2 cellular contexts compared by ENCODE assay signal in the genomic region with DNA sequence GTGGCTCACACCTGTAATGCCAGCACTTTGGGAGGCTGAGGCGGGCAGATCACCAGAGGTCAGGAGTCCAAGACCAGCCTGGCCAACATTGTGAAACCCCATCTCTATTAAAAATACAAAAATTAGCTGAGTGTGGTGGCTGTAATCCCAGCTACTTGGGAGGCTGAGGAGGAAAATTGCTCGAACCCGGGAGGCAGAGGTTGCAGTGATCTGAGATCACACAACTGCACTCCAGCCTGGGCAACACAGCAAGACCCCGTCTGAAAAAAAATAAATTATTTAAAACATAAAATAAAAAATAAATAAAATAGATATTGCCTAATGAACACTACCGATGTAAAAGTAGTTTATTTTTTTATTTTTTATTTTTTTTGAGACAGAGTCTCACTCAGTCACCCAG.
A peak's percentile ranks its signal among the peaks of the same experiment; 100 is the strongest.
DNase-seq lines count a peak whose midpoint lies in the region; ATAC-seq, FAIRE-seq and TF ChIP-seq lines count a peak whose summit lies in the region.
"Not testable (repeated sequence)": the region's sequence is repeated elsewhere in the genome, so short reads cannot be mapped to it uniquely, and the experiment has no call there.

No MANE protein-coding gene starts in this region.

- not testable (repeated sequence) for H3K27ac ChIP-seq in HEK293 (ENCODE audit: extremely low read depth, low read depth, low read length); K562 (ENCODE audit: extremely low read depth, low read depth, low read length)

- not testable (repeated sequence) for H2AFZ ChIP-seq in K562 (ENCODE audit: low read depth, low read length)

- ATAC-seq in K562: not testable (repeated sequence)

- not testable (repeated sequence) for H3K27me3 ChIP-seq in K562 (ENCODE audit: control insufficient read depth in 2 of 2, insufficient read depth in 2 of 2, low read length in 2 of 2)

- H3K9ac ChIP-seq in K562 (ENCODE audit: insufficient read depth in 1 of 2, low read depth in 2 of 2, low read length in 2 of 2): not testable (repeated sequence)

- not testable (repeated sequence) for H3K9me3 ChIP-seq in HEK293 (ENCODE audit: control insufficient read depth, insufficient read depth, low read depth, low read length); K562 (replicated peaks; ENCODE audit: control insufficient read depth, insufficient read depth, low read depth, low read length)

- H3K36me3 ChIP-seq in HEK293 (ENCODE audit: control insufficient read depth in 2 of 2, insufficient read depth in 1 of 2, low read length in 2 of 2) (peaks cover 11 to 13% of the 10 kb centered on the region in 2 experiments), K562 (ENCODE audit: control insufficient read depth, insufficient read depth, low read length) (peaks cover 41% of the 10 kb centered on the region)

- H3K4me3 ChIP-seq in HEK293 (ENCODE audit: low read depth, low read length); K562: not testable (repeated sequence)

- FAIRE-seq in K562 (lab: Jason Lieb, UNC): not testable (repeated sequence)

- not testable (repeated sequence) for TF ChIP-seq EP300 in K562 (IDR thresholded peaks at IDR 0.05; ENCODE audit: low read length)

- H3K4me2 ChIP-seq in K562 (ENCODE audit: insufficient read depth, low read length): not testable (repeated sequence)

- intact Hi-C loops in K562 (cut with micrococcal nuclease): not testable (repeated sequence)

- TF ChIP-seq CTCF in HEK293 (tag by site-specific recombination; IDR thresholded peaks at IDR 0.05); K562 (IDR thresholded peaks at IDR 0.05 in 2 of 3, conservative IDR thresholded peaks at IDR 0.05 in 1 of 3; ENCODE audit: insufficient read depth in 2 of 3, low read depth in 1 of 3, low read length in 3 of 3): not testable (repeated sequence)

- in situ Hi-C loops in K562 (cut with MboI): not testable (repeated sequence)

- not testable (repeated sequence) for H3K4me1 ChIP-seq in HEK293 (ENCODE audit: control insufficient read depth, insufficient read depth, low read length); K562 (replicated peaks in 1 of 2; ENCODE audit: control insufficient read depth in 2 of 2, insufficient read depth in 2 of 2, low read length in 2 of 2)

- not testable (repeated sequence) for DNase-seq in K562 (ENCODE audit: extremely low read depth in 1 of 4, low spot score in 3 of 4)

- not testable (repeated sequence) for TF ChIP-seq POLR2A in K562 (conservative IDR thresholded peaks at IDR 0.05)

- not testable (repeated sequence) for H4K20me1 ChIP-seq in K562 (replicated peaks; ENCODE audit: control insufficient read depth, insufficient read depth, low read length)

- 96% methylated on average over 5 of the region's 5 CpGs for WGBS in K562 (ENCODE audit: insufficient coverage, low coverage, missing lambda C conversion rate)

- not testable (repeated sequence) for TF ChIP-seq RAD21 in K562 (CRISPR knock-in tag; conservative IDR thresholded peaks at IDR 0.05 in 1 of 2, IDR thresholded peaks at IDR 0.05 in 1 of 2)

- POLR2A ChIA-PET in HEK293 (lab: Yijun Ruan, JAX); K562 (lab: Yijun Ruan, JAX): not testable (repeated sequence)

- CTCF ChIA-PET in HEK293 (lab: Yijun Ruan, JAX); K562 (lab: Yijun Ruan, JAX; ENCODE audit: low intra/inter-chr PET ratio): not testable (repeated sequence)

- not testable (repeated sequence) for H3K79me2 ChIP-seq in K562 (ENCODE audit: control insufficient read depth, insufficient read depth, low read length)

- H3K9me1 ChIP-seq in K562 (ENCODE audit: control insufficient read depth, insufficient read depth, low read length): not testable (repeated sequence)

- BruUV-seq in K562 (replicated peaks; lab: Mats Ljungman, UMichigan): not testable (repeated sequence)

TF ChIP-seq in HEK293, 187 proteins besides CTCF, POLR2A, EP300 and RAD21:
- TF ChIP-seq ZNF121 (tag by site-specific recombination; IDR thresholded peaks at IDR 0.05): peak; percentile 67; the same call in 1 of the 2 replicates
TF ChIP-seq in HEK293: peak in this region for 1; not testable (repeated sequence) for 186.

TF ChIP-seq in K562, 482 proteins besides CTCF, POLR2A, EP300 and RAD21:
- peak; percentile 74 for TF ChIP-seq ZNF121 (CRISPR knock-in tag; conservative IDR thresholded peaks at IDR 0.05)
TF ChIP-seq in K562: peak in this region for 1; not testable (repeated sequence) for 481.
